Comparison of ENCODE assay signal across 1 cellular context in genomic region chr17:81683584-81684441, GRCh38.
TF ChIP-seq lines count a peak whose summit lies in the region.

ARL16 (minus strand) TSS chr17:81683797; CDS start chr17:81683753, 44 bp downstream.
HGS (plus strand) TSS chr17:81684011; CDS start chr17:81684067, 56 bp downstream.

TF ChIP-seq in K562, 482 proteins besides CTCF, POLR2A, EP300 and RAD21 (continued from another document and continues in another):
- TF ChIP-seq RREB1 (CRISPR knock-in tag; IDR thresholded peaks at IDR 0.05) (peak; percentile 63; the same call in 1 of the 2 replicates), XRCC3 (IDR thresholded peaks at IDR 0.05) (no peak), MTF1 (CRISPR knock-in tag; IDR thresholded peaks at IDR 0.05; ENCODE audit: borderline replicate concordance) (no peak), CHAMP1 (IDR thresholded peaks at IDR 0.05) (no peak), ZNF764 (CRISPR knock-in tag; IDR thresholded peaks at IDR 0.05; ENCODE audit: low read depth) (no peak), ZNF780A (CRISPR knock-in tag; IDR thresholded peaks at IDR 0.05) (no peak), SMARCC2 (IDR thresholded peaks at IDR 0.05; ENCODE audit: low read depth) (no peak), CLOCK (CRISPR knock-in tag; IDR thresholded peaks at IDR 0.05; ENCODE audit: borderline replicate concordance) (no peak), CCAR2 (IDR thresholded peaks at IDR 0.05; ENCODE audit: low read depth, low read length) (no peak), CTCFL (IDR thresholded peaks at IDR 0.05; ENCODE audit: borderline replicate concordance, insufficient read depth, low read depth, low read length, poor library complexity, severe bottlenecking) (peak; percentile 40), FUS (optimal IDR thresholded peaks at IDR 0.05; ENCODE audit: low read depth, low read length) (no peak), MYBL2 (IDR thresholded peaks at IDR 0.05; ENCODE audit: low read depth) (no peak), MYBL2 (CRISPR knock-in tag; IDR thresholded peaks at IDR 0.05; ENCODE audit: borderline replicate concordance) (no peak), ZEB2 (IDR thresholded peaks at IDR 0.05) (peak; percentile 5; the same call in 1 of the 2 replicates), MYNN (IDR thresholded peaks at IDR 0.05) (no peak), MYNN (CRISPR knock-in tag; IDR thresholded peaks at IDR 0.05) (no peak), SRSF9 (IDR thresholded peaks at IDR 0.05; ENCODE audit: borderline replicate concordance, low read depth, low read length) (no peak), NR2C1 (IDR thresholded peaks at IDR 0.05) (no peak), NR2C1 (tag; IDR thresholded peaks at IDR 0.05) (no peak), TCFL5 (CRISPR knock-in tag; conservative IDR thresholded peaks at IDR 0.05) (no peak), ZNF398 (CRISPR knock-in tag; IDR thresholded peaks at IDR 0.05) (no peak), POLR3A (IDR thresholded peaks at IDR 0.05; ENCODE audit: borderline replicate concordance, extremely low read depth, insufficient read depth, insufficient read length) (no peak), HDAC2 (IDR thresholded peaks at IDR 0.05) (0 out of 2 replicates have a peak, but pooled peaks have one; percentile 54), DPF2 (IDR thresholded peaks at IDR 0.05) (peak; percentile 22; the same call in 1 of the 2 replicates), ARID2 (IDR thresholded peaks at IDR 0.05) (no peak), SMAD4 (CRISPR knock-in tag; conservative IDR thresholded peaks at IDR 0.05) (no peak), SRSF1 (IDR thresholded peaks at IDR 0.05; ENCODE audit: low read depth, low read length) (no peak), NCOA2 (IDR thresholded peaks at IDR 0.05; ENCODE audit: partially characterized antibody in 2 of 2) (no peak), ELF1 (tag; IDR thresholded peaks at IDR 0.05) (peak; percentile 98), FOXA3 (CRISPR knock-in tag; conservative IDR thresholded peaks at IDR 0.05 in 1 of 2, IDR thresholded peaks at IDR 0.05 in 1 of 2) (no peak), NFE2 (IDR thresholded peaks at IDR 0.05; ENCODE audit: low read depth) (no peak), ESRRB (CRISPR knock-in tag; IDR thresholded peaks at IDR 0.05; ENCODE audit: borderline replicate concordance) (no peak), KDM2B (CRISPR knock-in tag; IDR thresholded peaks at IDR 0.05) (no peak), MTA1 (IDR thresholded peaks at IDR 0.05; ENCODE audit: borderline replicate concordance) (0 out of 2 replicates have a peak, but pooled peaks have one; percentile 43), AFF4 (CRISPR knock-in tag; IDR thresholded peaks at IDR 0.05) (0 out of 2 replicates have a peak, but pooled peaks have one; percentile 21), HNRNPH1 (optimal IDR thresholded peaks at IDR 0.05; ENCODE audit: low read depth, low read length) (no peak), ZNF561 (CRISPR knock-in tag; conservative IDR thresholded peaks at IDR 0.05) (no peak), HDAC3 (IDR thresholded peaks at IDR 0.05; ENCODE audit: borderline replicate concordance, partially characterized antibody) (no peak), ZNF766 (CRISPR knock-in tag; conservative IDR thresholded peaks at IDR 0.05) (no peak)
